8 cellular contexts compared by ENCODE assay signal in the genomic region with DNA sequence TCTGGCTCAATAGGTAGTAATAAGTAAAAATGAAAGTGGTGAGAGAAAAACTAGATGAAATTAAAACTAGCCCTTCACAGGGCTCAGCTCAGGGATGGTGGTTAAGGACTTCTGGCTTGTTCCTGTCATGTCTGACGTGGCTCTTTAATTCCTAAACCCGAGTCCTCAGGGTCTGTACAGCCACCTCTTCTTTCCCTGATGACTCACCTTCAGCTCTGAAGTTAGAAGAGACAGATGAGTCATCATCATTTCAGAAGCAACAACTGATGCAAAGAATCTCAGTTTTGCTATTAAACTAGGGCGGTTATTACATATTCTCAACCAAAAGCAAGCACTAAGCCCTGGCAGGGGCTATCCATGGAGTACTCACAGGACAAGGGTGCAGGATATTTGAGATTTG. TPM values are rescaled to one million over a fixed set of nuclear protein-coding genes. Genes with fewer than 3 reads are reported as not detected.
A peak's percentile ranks its signal among the peaks of the same experiment; 100 is the strongest.
DNase-seq lines count a peak whose midpoint lies in the region; ATAC-seq and TF ChIP-seq lines count a peak whose summit lies in the region.

No MANE protein-coding gene starts in this region.

- ATAC-seq in GM21515 (IDR thresholded peaks at IDR 0.05; ENCODE audit: unreplicated experiment) (peak; percentile 95), HG03571 (IDR thresholded peaks at IDR 0.05; ENCODE audit: unreplicated experiment) (peak; percentile 94)

- no peaks in the 10 kb centered on the region for H3K27me3 Mint-ChIP-seq in activated naive CD4-positive, alpha-beta T cell treated with anti-CD3 and anti-CD28 coated beads, Interleukin-2, amount 50 U/mL, for 24 hours
- no peaks in the 10 kb centered on the region for H3K27me3 Mint-ChIP-seq in mesothelial cell of epicardium (ENCODE audit: low read depth)

- H3K4me3 Mint-ChIP-seq in activated naive CD4-positive, alpha-beta T cell treated with anti-CD3 and anti-CD28 coated beads, Interleukin-2, amount 50 U/mL, for 24 hours: peak overlapping the region; percentile 23
- H3K4me3 Mint-ChIP-seq in mesothelial cell of epicardium: no peak overlapping the region

- TF ChIP-seq CTCF in GM10266 (IDR thresholded peaks at IDR 0.05; ENCODE audit: control insufficient read depth, insufficient read depth, low read depth, missing control alignments) (no peak), mesothelial cell of epicardium (IDR thresholded peaks at IDR 0.05; ENCODE audit: unreplicated experiment) (no peak)

- no peaks in the 10 kb centered on the region for H3K36me3 Mint-ChIP-seq in activated naive CD4-positive, alpha-beta T cell treated with anti-CD3 and anti-CD28 coated beads, Interleukin-2, amount 50 U/mL, for 24 hours
- H3K36me3 Mint-ChIP-seq in mesothelial cell of epicardium: no peaks in the 10 kb centered on the region

- peaks cover 43% of the 10 kb centered on the region for H3K4me1 Mint-ChIP-seq in activated naive CD4-positive, alpha-beta T cell treated with anti-CD3 and anti-CD28 coated beads, Interleukin-2, amount 50 U/mL, for 24 hours
- peaks cover 66% of the 10 kb centered on the region for H3K4me1 Mint-ChIP-seq in mesothelial cell of epicardium

- peak overlapping the region; percentile 56 for H3K27ac Mint-ChIP-seq in activated naive CD4-positive, alpha-beta T cell treated with anti-CD3 and anti-CD28 coated beads, Interleukin-2, amount 50 U/mL, for 24 hours
- H3K27ac Mint-ChIP-seq in mesothelial cell of epicardium: peak overlapping the region; percentile 66

- no peaks in the 10 kb centered on the region for H3K9me3 Mint-ChIP-seq in activated naive CD4-positive, alpha-beta T cell treated with anti-CD3 and anti-CD28 coated beads, Interleukin-2, amount 50 U/mL, for 24 hours
- no peaks in the 10 kb centered on the region for H3K9me3 Mint-ChIP-seq in mesothelial cell of epicardium

- DNase-seq in GM10266 (ENCODE audit: extremely low spot score) (peak; percentile 65), mesothelial cell of epicardium (ENCODE audit: low spot score in 2 of 2, unreplicated experiment in 2 of 2) (no peak), NCI-H748 (lab: John Stamatoyannopoulos, UW; ENCODE audit: unreplicated experiment) (no peak), NCI-H774 (lab: John Stamatoyannopoulos, UW) (no peak), GF-D8 (lab: John Stamatoyannopoulos, UW) (no peak)

RNA-seq across cellular contexts. Expression of a gene that starts 24.0 kb away (rescaled TPM):
- 13.1 to 14.9 TPM (median 14.3 TPM) in 3 replicates for total RNA-seq in mesothelial cell of epicardium
